1 cellular context compared by ENCODE assay signal in genomic region chr20:22579711-22580697, GRCh38.
TF ChIP-seq lines count a peak whose summit lies in the region.

No MANE protein-coding gene starts in this region.

TF ChIP-seq in A549, 52 proteins besides CTCF, POLR2A, EP300 and RAD21 (continued from another document):
- 0 out of 3 replicates have a peak, but pooled peaks have one; percentile 14 for TF ChIP-seq BCL3 (IDR thresholded peaks at IDR 0.05)
